In genomic region chr5:75336625-75337336, GRCh38 we compare ENCODE assay signal across 1 cellular context.
TF ChIP-seq lines count a peak whose summit lies in the region.

Gene HMGCR (plus strand): TSS chr5:75337220. CDS start chr5:75342606, 5,386 bp downstream.

TF ChIP-seq in HepG2, 621 proteins besides CTCF, POLR2A, EP300 and RAD21 (continued from another document and continues in another):
- TF ChIP-seq ZNF646 (CRISPR knock-in tag; IDR thresholded peaks at IDR 0.05) (no peak), ZNF451 (CRISPR knock-in tag; IDR thresholded peaks at IDR 0.05) (peak; percentile 95), NR1H2 (CRISPR knock-in tag; IDR thresholded peaks at IDR 0.05; ENCODE audit: borderline replicate concordance, low read depth) (no peak), DNMT1 (CRISPR knock-in tag; IDR thresholded peaks at IDR 0.05) (peak; percentile 29; the same call in 1 of the 2 replicates), FOXP1 (IDR thresholded peaks at IDR 0.05) (no peak), FOXP1 (CRISPR knock-in tag; IDR thresholded peaks at IDR 0.05) (peak; percentile 36; the same call in 1 of the 2 replicates), ZNF720 (CRISPR knock-in tag; IDR thresholded peaks at IDR 0.05) (no peak), SMAD9 (CRISPR knock-in tag; IDR thresholded peaks at IDR 0.05) (no peak), PAWR (CRISPR knock-in tag; IDR thresholded peaks at IDR 0.05; ENCODE audit: borderline replicate concordance) (no peak), CHD4 (IDR thresholded peaks at IDR 0.05; ENCODE audit: borderline replicate concordance, low read length) (no peak), FIP1L1 (IDR thresholded peaks at IDR 0.05; ENCODE audit: borderline replicate concordance, insufficient read depth, low read depth, low read length) (no peak), PHF21A (CRISPR knock-in tag; IDR thresholded peaks at IDR 0.05) (peak; percentile 100), TEAD3 (CRISPR knock-in tag; optimal IDR thresholded peaks at IDR 0.05; ENCODE audit: borderline replicate concordance) (no peak), POGZ (CRISPR knock-in tag; IDR thresholded peaks at IDR 0.05) (peak; percentile 86), ZNF788 (CRISPR knock-in tag; IDR thresholded peaks at IDR 0.05; ENCODE audit: borderline replicate concordance) (peak; percentile 85; the same call in 1 of the 2 replicates), RARG (CRISPR knock-in tag; IDR thresholded peaks at IDR 0.05; ENCODE audit: low read depth) (0 out of 2 replicates have a peak, but pooled peaks have one; percentile 61), ZNF660 (CRISPR knock-in tag; IDR thresholded peaks at IDR 0.05; ENCODE audit: borderline replicate concordance, low read depth) (no peak), ZBTB4 (CRISPR knock-in tag; IDR thresholded peaks at IDR 0.05; ENCODE audit: borderline replicate concordance) (no peak), ETV5 (CRISPR knock-in tag; IDR thresholded peaks at IDR 0.05; ENCODE audit: borderline replicate concordance) (peak; percentile 47), SMARCC2 (IDR thresholded peaks at IDR 0.05) (no peak), GFI1 (CRISPR knock-in tag; IDR thresholded peaks at IDR 0.05; ENCODE audit: borderline replicate concordance) (no peak), SRSF1 (optimal IDR thresholded peaks at IDR 0.05; ENCODE audit: low read depth, low read length) (no peak), ZNF543 (CRISPR knock-in tag; IDR thresholded peaks at IDR 0.05) (0 out of 2 replicates have a peak, but pooled peaks have one; percentile 37), ZNF567 (CRISPR knock-in tag; IDR thresholded peaks at IDR 0.05; ENCODE audit: borderline replicate concordance) (no peak), DRAP1 (CRISPR knock-in tag; IDR thresholded peaks at IDR 0.05) (peak; percentile 98), ZNF564 (CRISPR knock-in tag; IDR thresholded peaks at IDR 0.05) (peak; percentile 18; the same call in 1 of the 2 replicates), ZMAT3 (CRISPR knock-in tag; conservative IDR thresholded peaks at IDR 0.05) (peak; percentile 67; the same call in 1 of the 2 replicates), CEBPZ (IDR thresholded peaks at IDR 0.05; ENCODE audit: low read length) (no peak), KLF12 (CRISPR knock-in tag; IDR thresholded peaks at IDR 0.05; ENCODE audit: borderline replicate concordance) (no peak), USF2 (IDR thresholded peaks at IDR 0.05; ENCODE audit: low read depth, low read length) (no peak), USF2 (CRISPR knock-in tag; IDR thresholded peaks at IDR 0.05; ENCODE audit: borderline replicate concordance) (no peak), PREB (CRISPR knock-in tag; IDR thresholded peaks at IDR 0.05) (no peak), MAF1 (CRISPR knock-in tag; IDR thresholded peaks at IDR 0.05; ENCODE audit: borderline replicate concordance) (no peak), SYNCRIP (IDR thresholded peaks at IDR 0.05; ENCODE audit: insufficient read depth, low read depth, low read length) (no peak), KLF16 (CRISPR knock-in tag; IDR thresholded peaks at IDR 0.05) (peak in 1 of 2 experiments; percentile 37; a peak in 2 of 4 replicates), ZNF580 (CRISPR knock-in tag; IDR thresholded peaks at IDR 0.05; ENCODE audit: borderline replicate concordance, low read depth) (peak; percentile 89; the same call in 1 of the 2 replicates), RFXANK (CRISPR knock-in tag; IDR thresholded peaks at IDR 0.05) (peak; percentile 74; the same call in 1 of the 2 replicates), GLI4 (CRISPR knock-in tag; IDR thresholded peaks at IDR 0.05; ENCODE audit: borderline replicate concordance) (no peak), CREBL2 (CRISPR knock-in tag; IDR thresholded peaks at IDR 0.05; ENCODE audit: borderline replicate concordance) (no peak), SOX5 (CRISPR knock-in tag; IDR thresholded peaks at IDR 0.05; ENCODE audit: borderline replicate concordance) (peak; percentile 50; the same call in 1 of the 2 replicates), NR2F1 (CRISPR knock-in tag; IDR thresholded peaks at IDR 0.05) (0 out of 4 replicates have a peak, but pooled peaks of 1 of the 2 experiments have one; percentile 16), ZNF12 (CRISPR knock-in tag; IDR thresholded peaks at IDR 0.05) (peak; percentile 51; the same call in 1 of the 2 replicates), ELF4 (CRISPR knock-in tag; IDR thresholded peaks at IDR 0.05; ENCODE audit: borderline replicate concordance) (no peak), XRCC5 (optimal IDR thresholded peaks at IDR 0.05; ENCODE audit: low read length) (peak; percentile 42), DNMT3B (CRISPR knock-in tag; conservative IDR thresholded peaks at IDR 0.05) (no peak; the same call in 1 of the 2 replicates), SP4 (CRISPR knock-in tag; IDR thresholded peaks at IDR 0.05) (peak; percentile 79; the same call in 1 of the 2 replicates)
